Comparison of ENCODE assay signal across 33 cellular contexts in genomic region chr5:176906126-176906525, GRCh38. TPM values are rescaled to one million over a fixed set of nuclear protein-coding genes. Genes with fewer than 3 reads are reported as not detected.
"Had no signal": no experiment of that assay in that cellular context is flagged by ENCODE, and none has a peak within 500 bp of the region (broad histone marks: within the 10 kb centered on the region; RNA-seq: fewer than 3 reads in every experiment).

No MANE protein-coding gene starts in this region.

- H3K9me3 Mint-ChIP-seq: activated CD4-positive, alpha-beta memory T cell treated with anti-CD3 and anti-CD28 coated beads for 36 hours; activated naive CD8-positive, alpha-beta T cell treated with anti-CD3 and anti-CD28 coated beads for 36 hours; activated T-cell treated with anti-CD3 and anti-CD28 coated beads, Interleukin-2, amount 50 U/mL, for 72 hours; activated T-helper 2 cell treated with anti-CD3 and anti-CD28 coated beads, Interferon-gamma antibody, Interleukin-2, Interleukin-4, amounts not matched to agents 10 μg/mL and 5 μg/mL and 100 μg/mL, durations not matched to agents 14 hours and 24 hours and 36 hours; T-helper 1 cell treated with Interleukin-12 subunit alpha and Interleukin-12 subunit beta and Interleukin-4 antibody, amounts not matched to agents 30 μg/mL and 1 μg/mL, for 36 hours; T-helper 2 cell treated with Interferon-gamma antibody and Interleukin-4, amounts not matched to agents 5 μg/mL and 100 μg/mL, for 36 hours had no signal

- H3K4me3 Mint-ChIP-seq: activated CD4-positive, alpha-beta memory T cell treated with anti-CD3 and anti-CD28 coated beads for 36 hours; activated CD4-positive, alpha-beta T cell treated with anti-CD3 and anti-CD28 coated beads for 36 hours; activated naive CD8-positive, alpha-beta T cell treated with anti-CD3 and anti-CD28 coated beads for 36 hours; activated T-cell treated with anti-CD3 and anti-CD28 coated beads, Interleukin-2, amount 50 U/mL, for 72 hours; T-helper 1 cell treated with Interleukin-12 subunit alpha and Interleukin-12 subunit beta and Interleukin-4 antibody, amounts not matched to agents 30 μg/mL and 1 μg/mL, for 36 hours; T-helper 2 cell treated with Interferon-gamma antibody and Interleukin-4, amounts not matched to agents 5 μg/mL and 100 μg/mL, for 36 hours had no signal

- H3K4me3 ChIP-seq: body of pancreas, breast epithelium, MG63, Peyer's patch, SJSA1 had no signal

- H3K9ac ChIP-seq: SK-N-SH had no signal

- H3K27me3 ChIP-seq: body of pancreas, breast epithelium, MG63, Peyer's patch, SJSA1 had no signal

- H3K4me2 ChIP-seq: SK-N-SH had no signal

- H3K27me3 Mint-ChIP-seq: activated CD4-positive, alpha-beta memory T cell treated with anti-CD3 and anti-CD28 coated beads for 36 hours; activated CD4-positive, alpha-beta T cell treated with anti-CD3 and anti-CD28 coated beads for 36 hours; activated naive CD8-positive, alpha-beta T cell treated with anti-CD3 and anti-CD28 coated beads for 36 hours had no signal

- H3K36me3 ChIP-seq: breast epithelium had no signal

- H3K4me1 ChIP-seq: body of pancreas, breast epithelium, Peyer's patch, SJSA1 had no signal

- H3K9me3 ChIP-seq: body of pancreas, breast epithelium, MG63, Peyer's patch, SJSA1, SK-N-SH had no signal

- H3K27ac Mint-ChIP-seq: activated CD4-positive, alpha-beta memory T cell treated with anti-CD3 and anti-CD28 coated beads for 36 hours; activated CD4-positive, alpha-beta T cell treated with anti-CD3 and anti-CD28 coated beads for 36 hours; activated naive CD8-positive, alpha-beta T cell treated with anti-CD3 and anti-CD28 coated beads for 36 hours; activated T-helper 2 cell treated with anti-CD3 and anti-CD28 coated beads, Interferon-gamma antibody, Interleukin-2, Interleukin-4, amounts not matched to agents 10 μg/mL and 5 μg/mL and 100 μg/mL, durations not matched to agents 14 hours and 24 hours and 36 hours; T-helper 1 cell treated with Interleukin-12 subunit alpha and Interleukin-12 subunit beta and Interleukin-4 antibody, amounts not matched to agents 30 μg/mL and 1 μg/mL, for 36 hours; T-helper 2 cell treated with Interferon-gamma antibody and Interleukin-4, amounts not matched to agents 5 μg/mL and 100 μg/mL, for 36 hours had no signal

- H3K27ac ChIP-seq: body of pancreas, breast epithelium, Peyer's patch, SJSA1 had no signal

- DNase-seq: activated CD4-positive, alpha-beta memory T cell treated with anti-CD3 and anti-CD28 coated beads for 36 hours; activated CD4-positive, alpha-beta T cell treated with anti-CD3 and anti-CD28 coated beads for 36 hours; activated CD4-positive, alpha-beta T cell treated with anti-CD3 and anti-CD28 coated beads, Interleukin-2, amount 50 U/mL, for 1 hour; activated CD8-positive, alpha-beta memory T cell treated with anti-CD3 and anti-CD28 coated beads, Interleukin-2, amount 50 U/mL, for 4 hours; activated gamma-delta T cell; activated naive CD4-positive, alpha-beta T cell treated with Interleukin-2 at 50 U/mL for 16 hours; activated naive CD8-positive, alpha-beta T cell treated with anti-CD3 and anti-CD28 coated beads for 36 hours; activated T-cell treated with anti-CD3 and anti-CD28 coated beads for 4 hours; activated T-cell treated with anti-CD3 and anti-CD28 coated beads, Interleukin-2, amount 50 U/mL, for 72 hours; body of pancreas; Kasumi-1; KG1; MG63; NCI-H1048; NCI-H1105 treated with DMSO at 0.1 percent for 48 hours; NCI-H1436; NCI-H1694; NCI-H1930; NCI-H2081 treated with DMSO at 0.1 percent for 48 hours; NCI-H226; NCI-H446 treated with DMSO at 0.1 percent for 48 hours; NCI-H524; PC-3; Peyer's patch; RPMI8226; SHP77 treated with DMSO at 0.1 percent for 48 hours; SK-N-SH had no signal

RNA-seq across cellular contexts. Expression of gene HK3, which starts 7.0 kb away (rescaled TPM):
- total RNA-seq: activated CD4-positive, alpha-beta T cell treated with anti-CD3 and anti-CD28 coated beads for 36 hours; activated naive CD8-positive, alpha-beta T cell treated with anti-CD3 and anti-CD28 coated beads for 36 hours; astrocyte; PC-3; SJSA1 had no signal
